8 cellular contexts compared by ENCODE assay signal in genomic region chrX:102659790-102660757, GRCh38. TPM values are rescaled to one million over a fixed set of nuclear protein-coding genes. Genes with fewer than 3 reads are reported as not detected.
A peak's percentile ranks its signal among the peaks of the same experiment; 100 is the strongest.
DNase-seq lines count a peak whose midpoint lies in the region; ATAC-seq and TF ChIP-seq lines count a peak whose summit lies in the region.

No MANE protein-coding gene starts in this region.

- H3K9ac ChIP-seq in iPS-18a (ENCODE audit: low read length) = peak overlapping the region; percentile 48

- H3K4me1 ChIP-seq in iPS-18a (ENCODE audit: control insufficient read depth, low read depth, low read length) = no peaks in the 10 kb centered on the region
- no peaks in the 10 kb centered on the region for H3K4me1 ChIP-seq in gastrocnemius medialis

- in situ Hi-C loops in astrocyte of the spinal cord (cut with HindIII; ENCODE audit: low sequenced_read_pairs) = no loop called here
- in situ Hi-C loops in gastrocnemius medialis (cut with MboI; ENCODE audit: low sequenced_read_pairs in 4 of 4) = no loop called here

- DNase-seq in DMS79 treated with DMSO at 0.1 percent for 48 hours (lab: John Stamatoyannopoulos, UW) (peak; percentile 62), MG63 (peak; percentile 78), T-helper 22 cell (ENCODE audit: low read depth) (peak; percentile 63), astrocyte of the spinal cord (ENCODE audit: low read depth, low spot score) (peak; percentile 71), gastrocnemius medialis (peak; percentile 80 to 83), NK-92 (lab: John Stamatoyannopoulos, UW; ENCODE audit: unreplicated experiment) (no peak)

- H3K9me3 ChIP-seq in MG63 (no peaks in the 10 kb centered on the region), iPS-18a (ENCODE audit: control insufficient read depth, low read depth, low read length) (peaks cover 8% of the 10 kb centered on the region), gastrocnemius medialis (no peaks in the 10 kb centered on the region)

- H3K36me3 ChIP-seq in MG63 = no peaks in the 10 kb centered on the region
- H3K36me3 ChIP-seq in iPS-18a (ENCODE audit: control insufficient read depth, low read depth, low read length) = no peaks in the 10 kb centered on the region
- H3K36me3 ChIP-seq in gastrocnemius medialis = no peaks in the 10 kb centered on the region

- ATAC-seq in GM21737 (IDR thresholded peaks at IDR 0.05; ENCODE audit: unreplicated experiment) = peak; percentile 98
- ATAC-seq in gastrocnemius medialis = peak; percentile 91 to 98

- no peak overlapping the region for H3K27ac ChIP-seq in iPS-18a (ENCODE audit: low read length)
- peak overlapping the region; percentile 77 to 84 (median 84) for H3K27ac ChIP-seq in gastrocnemius medialis

- H3K27me3 ChIP-seq in MG63 (no peaks in the 10 kb centered on the region), iPS-18a (ENCODE audit: control insufficient read depth, insufficient read depth, low read length) (no peaks in the 10 kb centered on the region), gastrocnemius medialis (no peaks in the 10 kb centered on the region)

- intact Hi-C loops in gastrocnemius medialis (cut with DNase I; ENCODE audit: low total_unique reads) = loop anchor here (2.0 to 5.0 kb wide), 2 partner anchors 143 to 728 kb away; partner anchors contain the start of genes TMSB15A and ZMAT1

- H3K4me3 ChIP-seq in MG63 (peak overlapping the region; percentile 59), astrocyte of the spinal cord (ENCODE audit: low read depth, low read length) (peak overlapping the region; percentile 57), iPS-18a (ENCODE audit: low read length) (peak overlapping the region; percentile 75), gastrocnemius medialis (peak overlapping the region; percentile 55 to 69 (median 61))

- TF ChIP-seq CTCF in astrocyte of the spinal cord (IDR thresholded peaks at IDR 0.05; ENCODE audit: low read depth, low read length) = no peak
- no peak for TF ChIP-seq CTCF in gastrocnemius medialis (IDR thresholded peaks at IDR 0.05 in 4 of 5, conservative IDR thresholded peaks at IDR 0.05 in 1 of 5)

- peak; percentile 47 to 77 for TF ChIP-seq POLR2A in gastrocnemius medialis (IDR thresholded peaks at IDR 0.05)

RNA-seq across cellular contexts. Expression of gene GPRASP1, which starts 8.8 kb away (rescaled TPM):
- 0.10 TPM in 1 of 2 replicates, not detected in the other for total RNA-seq in MG63 (2014; rRNA removed; shearing (Covaris generic); ENCODE audit: low replicate concordance)
- total RNA-seq in gastrocnemius medialis = 1 to 10 TPM in 3 of 4 donors, under 1 TPM in 1; 0.98 to 2.1 (median 1.4) TPM

RNA-seq across cellular contexts. Expression of gene GPRASP2, which starts 52.2 kb away (rescaled TPM):
- 4.3 and 11.3 TPM in 2 replicates for total RNA-seq in MG63 (2014; rRNA removed; shearing (Covaris generic); ENCODE audit: low replicate concordance)
- 1 to 10 TPM in 3 of 4 donors, under 1 TPM in 1; 0.80 to 3.6 (median 2.1) TPM for total RNA-seq in gastrocnemius medialis
